In genomic region chr1:89723144-89723543, GRCh38 we compare ENCODE assay signal across 20 cellular contexts.
DNase-seq lines count a peak whose midpoint lies in the region; ATAC-seq lines count a peak whose summit lies in the region.
"Had no signal": no experiment of that assay in that cellular context is flagged by ENCODE, and none has a peak within 500 bp of the region (broad histone marks: within the 10 kb centered on the region; RNA-seq: fewer than 3 reads in every experiment).

No MANE protein-coding gene starts in this region.

- no peak overlapping the region for H2BK15ac ChIP-seq in mesendoderm (replicated peaks; ENCODE audit: low read depth)

- no peaks in the 10 kb centered on the region for H3K27me3 Mint-ChIP-seq in activated CD8-positive, alpha-beta memory T cell treated with anti-CD3 and anti-CD28 coated beads, Interleukin-2, amount 10 ng/mL, durations not matched to agents 7 days and 5 days
- no peaks in the 10 kb centered on the region for H3K27me3 Mint-ChIP-seq in CD4-positive, CD25-positive, alpha-beta regulatory T cell
- H3K27me3 Mint-ChIP-seq in activated T-helper 1 cell treated with anti-CD3 and anti-CD28 coated beads, Interleukin-12 subunit alpha, Interleukin-12 subunit beta, Interleukin-2, Interleukin-4 antibody, amounts not matched to agents 30 ng/mL and 10 ng/mL and 1 ng/mL, durations not matched to agents 14 hours and 24 hours and 36 hours (ENCODE audit: insufficient read depth): no peaks in the 10 kb centered on the region

- H3K18ac ChIP-seq in mesendoderm (ENCODE audit: low read length): no peak overlapping the region

- H2AK5ac ChIP-seq in mesendoderm (ENCODE audit: low read length): no peak overlapping the region

- H4K5ac ChIP-seq in mesendoderm (ENCODE audit: low read length): no peak overlapping the region

- H3K4me1 Mint-ChIP-seq in activated CD8-positive, alpha-beta memory T cell treated with anti-CD3 and anti-CD28 coated beads, Interleukin-2, amount 10 ng/mL, durations not matched to agents 7 days and 5 days: peaks cover 94% of the 10 kb centered on the region
- H3K4me1 Mint-ChIP-seq in CD4-positive, CD25-positive, alpha-beta regulatory T cell: peaks cover 53 to 84% (median 69%) of the 10 kb centered on the region in 4 donors
- peaks cover 92% of the 10 kb centered on the region for H3K4me1 Mint-ChIP-seq in activated T-helper 1 cell treated with anti-CD3 and anti-CD28 coated beads, Interleukin-12 subunit alpha, Interleukin-12 subunit beta, Interleukin-2, Interleukin-4 antibody, amounts not matched to agents 30 ng/mL and 10 ng/mL and 1 ng/mL, durations not matched to agents 14 hours and 24 hours and 36 hours (ENCODE audit: low read depth)

- H3K27me3 ChIP-seq in CD4-positive, CD25-positive, alpha-beta regulatory T cell (ENCODE audit: control insufficient read depth, insufficient read depth, low read length): no peaks in the 10 kb centered on the region
- H3K27me3 ChIP-seq in mesendoderm (ENCODE audit: insufficient read depth, low read length, poor library complexity): no peaks in the 10 kb centered on the region
- H3K27me3 ChIP-seq: BE2C, sigmoid colon, upper lobe of right lung had no signal

- H3K27ac Mint-ChIP-seq in activated CD8-positive, alpha-beta memory T cell treated with anti-CD3 and anti-CD28 coated beads, Interleukin-2, amount 10 ng/mL, durations not matched to agents 7 days and 5 days: peak overlapping the region; percentile 86
- H3K27ac Mint-ChIP-seq in CD4-positive, CD25-positive, alpha-beta regulatory T cell: peak overlapping the region in 2 of 3 donors; percentile 18 to 69
- H3K27ac Mint-ChIP-seq in activated T-helper 1 cell treated with anti-CD3 and anti-CD28 coated beads, Interleukin-12 subunit alpha, Interleukin-12 subunit beta, Interleukin-2, Interleukin-4 antibody, amounts not matched to agents 30 ng/mL and 10 ng/mL and 1 ng/mL, durations not matched to agents 14 hours and 24 hours and 36 hours: peak overlapping the region; percentile 99

- CTCF ChIA-PET in activated CD8-positive, alpha-beta memory T cell treated with anti-CD3 and anti-CD28 coated beads, Interleukin-2, amount 10 ng/mL, durations not matched to agents 7 days and 5 days (lab: Charles Lee): interaction anchor here (2.3 to 4.3 kb wide), 2 partner anchors 34 to 39 kb away, joined by 8 to 26 read pairs; no protein-coding TSS in a partner anchor

- no peak for ATAC-seq in activated CD8-positive, alpha-beta memory T cell treated with anti-CD3 and anti-CD28 coated beads, Interleukin-2, amount 10 ng/mL, durations not matched to agents 7 days and 5 days
- ATAC-seq in CD4-positive, CD25-positive, alpha-beta regulatory T cell (ENCODE audit: low read depth in 2 of 2): no peak
- ATAC-seq in GM21576 (IDR thresholded peaks at IDR 0.05; ENCODE audit: unreplicated experiment): no peak
- ATAC-seq in GM18502 (IDR thresholded peaks at IDR 0.05; ENCODE audit: poor library complexity, unreplicated experiment): no peak
- no peak for ATAC-seq in HG03439 (IDR thresholded peaks at IDR 0.05; ENCODE audit: unreplicated experiment)
- ATAC-seq: upper lobe of right lung had no signal

- H3K4me2 ChIP-seq in mesendoderm (ENCODE audit: low read length): no peak overlapping the region
- H3K4me2 ChIP-seq: PC-9 had no signal

- no peak overlapping the region for H3K4ac ChIP-seq in mesendoderm (ENCODE audit: low read depth, low read length)

- H3K4me1 ChIP-seq in CD4-positive, CD25-positive, alpha-beta regulatory T cell (ENCODE audit: control insufficient read depth, insufficient read depth, low read length, poor library complexity, severe bottlenecking): peaks cover 42% of the 10 kb centered on the region
- no peaks in the 10 kb centered on the region for H3K4me1 ChIP-seq in mesendoderm (ENCODE audit: control insufficient read depth, low read depth, low read length)
- H3K4me1 ChIP-seq: BE2C had no signal

- no peak overlapping the region for H2BK120ac ChIP-seq in mesendoderm (ENCODE audit: low read depth, low read length)

- no peaks in the 10 kb centered on the region for H3K79me2 ChIP-seq in mesendoderm (ENCODE audit: control insufficient read depth, insufficient read depth, low read length)

- H3K9me3 ChIP-seq in CD4-positive, CD25-positive, alpha-beta regulatory T cell (ENCODE audit: control insufficient read depth in 2 of 2, low read length in 2 of 2): no peaks in the 10 kb centered on the region
- H3K9me3 ChIP-seq: BE2C, sigmoid colon, upper lobe of right lung had no signal

- no peak overlapping the region for H3K23ac ChIP-seq in mesendoderm (ENCODE audit: low read length)

- no peak overlapping the region for H2BK5ac ChIP-seq in mesendoderm (ENCODE audit: low read length)

- no peak overlapping the region for H3K27ac ChIP-seq in CD4-positive, CD25-positive, alpha-beta regulatory T cell (ENCODE audit: insufficient read depth, low read length, poor library complexity, severe bottlenecking)
- no peak overlapping the region for H3K27ac ChIP-seq in mesendoderm (ENCODE audit: low read depth, low read length)
- H3K27ac ChIP-seq: PC-9, upper lobe of right lung had no signal

- no peak overlapping the region for H3K4me3 Mint-ChIP-seq in activated CD8-positive, alpha-beta memory T cell treated with anti-CD3 and anti-CD28 coated beads, Interleukin-2, amount 10 ng/mL, durations not matched to agents 7 days and 5 days
- peak overlapping the region in 1 of 4 donors; percentile 9 for H3K4me3 Mint-ChIP-seq in CD4-positive, CD25-positive, alpha-beta regulatory T cell
- H3K4me3 Mint-ChIP-seq in activated T-helper 1 cell treated with anti-CD3 and anti-CD28 coated beads, Interleukin-12 subunit alpha, Interleukin-12 subunit beta, Interleukin-2, Interleukin-4 antibody, amounts not matched to agents 30 ng/mL and 10 ng/mL and 1 ng/mL, durations not matched to agents 14 hours and 24 hours and 36 hours: peak overlapping the region; percentile 23

- H3K9ac ChIP-seq in mesendoderm (ENCODE audit: low read length): no peak overlapping the region

- no peak for DNase-seq in activated CD8-positive, alpha-beta memory T cell treated with anti-CD3 and anti-CD28 coated beads, Interleukin-2, amount 10 ng/mL, durations not matched to agents 7 days and 5 days
- DNase-seq in activated CD8-positive, alpha-beta memory T cell treated with anti-CD3 and anti-CD28 coated beads, Interleukin-2, amount 50 U/mL, for 4 hours: no peak
- DNase-seq in CD4-positive, CD25-positive, alpha-beta regulatory T cell: no peak
- no peak for DNase-seq in activated T-helper 1 cell treated with anti-CD3 and anti-CD28 coated beads, Interleukin-12 subunit alpha, Interleukin-12 subunit beta, Interleukin-2, Interleukin-4 antibody, amounts not matched to agents 30 ng/mL and 10 ng/mL and 1 ng/mL, durations not matched to agents 14 hours and 24 hours and 36 hours (ENCODE audit: low spot score)
- DNase-seq in mesendoderm: no peak
- DNase-seq: activated CD4-positive, CD25-positive, alpha-beta regulatory T cell treated with anti-CD3 and anti-CD28 coated beads, Interleukin-2, amount 50 U/mL, for 72 hours; activated CD8-positive, alpha-beta memory T cell treated with anti-CD3 and anti-CD28 coated beads, Interleukin-2, amount 50 U/mL, for 48 hours; BE2C; DMS79 treated with DMSO at 0.1 percent for 48 hours; NCI-H1436 treated with DMSO at 0.1 percent for 48 hours; NCI-H510A treated with DMSO at 0.1 percent for 48 hours; NK-92 treated with Interleukin-12 subunit alpha and Interleukin-12 subunit beta, amount 100 ng/mL, for 24 hours; PC-9; SHP77 treated with DMSO at 0.1 percent for 48 hours; sigmoid colon; stimulated activated CD4-positive, alpha-beta T cell treated with anti-CD3 and anti-CD28 coated beads, Interleukin-15, amount 100 ng/mL, for 24 hours; upper lobe of right lung had no signal

- H3K36me3 Mint-ChIP-seq in activated CD8-positive, alpha-beta memory T cell treated with anti-CD3 and anti-CD28 coated beads, Interleukin-2, amount 10 ng/mL, durations not matched to agents 7 days and 5 days: peaks cover 42% of the 10 kb centered on the region
- peaks cover 18% of the 10 kb centered on the region for H3K36me3 Mint-ChIP-seq in CD4-positive, CD25-positive, alpha-beta regulatory T cell
- H3K36me3 Mint-ChIP-seq in activated T-helper 1 cell treated with anti-CD3 and anti-CD28 coated beads, Interleukin-12 subunit alpha, Interleukin-12 subunit beta, Interleukin-2, Interleukin-4 antibody, amounts not matched to agents 30 ng/mL and 10 ng/mL and 1 ng/mL, durations not matched to agents 14 hours and 24 hours and 36 hours (ENCODE audit: low read depth): peaks cover 42% of the 10 kb centered on the region

- no CpG with 5 or more reads among the region's 2 CpGs for WGBS in mesendoderm (ENCODE audit: extremely low coverage, insufficient coverage, low lambda C conversion rate)

- intact Hi-C loops in activated T-helper 1 cell treated with anti-CD3 and anti-CD28 coated beads, Interleukin-12 subunit alpha, Interleukin-12 subunit beta, Interleukin-2, Interleukin-4 antibody, amounts not matched to agents 30 ng/mL and 10 ng/mL and 1 ng/mL, durations not matched to agents 14 hours and 24 hours and 36 hours (cut with micrococcal nuclease): loop anchor here (5.0 kb wide), 1 partner anchor 856 kb away; no protein-coding TSS in a partner anchor

- H3K4me3 ChIP-seq in CD4-positive, CD25-positive, alpha-beta regulatory T cell (ENCODE audit: low read depth, low read length): no peak overlapping the region
- H3K4me3 ChIP-seq in mesendoderm (ENCODE audit: low read length): no peak overlapping the region
- H3K4me3 ChIP-seq: PC-9, sigmoid colon, upper lobe of right lung had no signal

- peaks cover 2% of the 10 kb centered on the region for H3K9me3 Mint-ChIP-seq in activated CD8-positive, alpha-beta memory T cell treated with anti-CD3 and anti-CD28 coated beads, Interleukin-2, amount 10 ng/mL, durations not matched to agents 7 days and 5 days (ENCODE audit: low read depth)
- peaks cover 0 to 2% (median 0%) of the 10 kb centered on the region in 7 donors for H3K9me3 Mint-ChIP-seq in CD4-positive, CD25-positive, alpha-beta regulatory T cell
- H3K9me3 Mint-ChIP-seq in activated T-helper 1 cell treated with anti-CD3 and anti-CD28 coated beads, Interleukin-12 subunit alpha, Interleukin-12 subunit beta, Interleukin-2, Interleukin-4 antibody, amounts not matched to agents 30 ng/mL and 10 ng/mL and 1 ng/mL, durations not matched to agents 14 hours and 24 hours and 36 hours: peaks cover 5% of the 10 kb centered on the region

- H4K8ac ChIP-seq in mesendoderm (ENCODE audit: low read depth, low read length): peak overlapping the region; percentile 76

- no peaks in the 10 kb centered on the region for H3K36me3 ChIP-seq in CD4-positive, CD25-positive, alpha-beta regulatory T cell (ENCODE audit: control insufficient read depth, insufficient read depth, low read length)
- no peaks in the 10 kb centered on the region for H3K36me3 ChIP-seq in mesendoderm (ENCODE audit: control insufficient read depth, insufficient read depth, low read length)
- H3K36me3 ChIP-seq: BE2C, sigmoid colon, upper lobe of right lung had no signal

- H3K79me1 ChIP-seq in mesendoderm (ENCODE audit: low read length): no peaks in the 10 kb centered on the region

- H3K56ac ChIP-seq in mesendoderm (ENCODE audit: low read length): no peak overlapping the region

Comparison
In these comparisons a context has a peak if more than half of its experiments do, and no peak if none do; other contexts are left out.
1. H3K27ac Mint-ChIP-seq: peak in every context shown above with its lines; median percentile 99 in activated T-helper 1 cell treated with anti-CD3 and anti-CD28 coated beads, Interleukin-12 subunit alpha, Interleukin-12 subunit beta, Interleukin-2, Interleukin-4 antibody, amounts not matched to agents 30 ng/mL and 10 ng/mL and 1 ng/mL, durations not matched to agents 14 hours and 24 hours and 36 hours; 86 in activated CD8-positive, alpha-beta memory T cell treated with anti-CD3 and anti-CD28 coated beads, Interleukin-2, amount 10 ng/mL, durations not matched to agents 7 days and 5 days; 44 in CD4-positive, CD25-positive, alpha-beta regulatory T cell.